Comparison of ENCODE assay signal across 9 cellular contexts in genomic region chr17:40550608-40551007, GRCh38. TPM values are rescaled to one million over a fixed set of nuclear protein-coding genes. Genes with fewer than 3 reads are reported as not detected.
A peak's percentile ranks its signal among the peaks of the same experiment; 100 is the strongest.
DNase-seq lines count a peak whose midpoint lies in the region; ATAC-seq and TF ChIP-seq lines count a peak whose summit lies in the region.
"Had no signal": no experiment of that assay in that cellular context is flagged by ENCODE, and none has a peak within 500 bp of the region (broad histone marks: within the 10 kb centered on the region; RNA-seq: fewer than 3 reads in every experiment).

No MANE protein-coding gene starts in this region.

- no peaks in the 10 kb centered on the region for H3K9me3 Mint-ChIP-seq in CD4-positive, alpha-beta T cell
- no peaks in the 10 kb centered on the region for H3K9me3 Mint-ChIP-seq in activated CD4-positive, alpha-beta T cell treated with anti-CD3 and anti-CD28 coated beads, Interleukin-2, amount 10 ng/mL, durations not matched to agents 7 days and 5 days
- no peaks in the 10 kb centered on the region for H3K9me3 Mint-ChIP-seq in effector memory CD8-positive, alpha-beta T cell
- H3K9me3 Mint-ChIP-seq in H9, result peaks cover 2 to 3% of the 10 kb centered on the region in 2 experiments; a peak in 1 of 5 replicates

- POLR2A ChIA-PET in CD4-positive, alpha-beta T cell (lab: Charles Lee), result interaction anchor here (2.6 to 33.8 kb wide), 6 partner anchors 12 to 107 kb away, joined by 8 to 1290 read pairs (median 130); partner anchors contain the start of genes CCR7 and IGFBP4
- POLR2A ChIA-PET in activated CD4-positive, alpha-beta T cell treated with anti-CD3 and anti-CD28 coated beads, Interleukin-2, amount 10 ng/mL, durations not matched to agents 7 days and 5 days (lab: Charles Lee), result interaction anchor here (0.6 kb wide), 1 partner anchor 114 kb away, joined by 5 read pairs; no protein-coding TSS in a partner anchor

- TF ChIP-seq POLR2A in sigmoid colon (IDR thresholded peaks at IDR 0.05), result no peak

- H3K27ac ChIP-seq in CD4-positive, alpha-beta T cell (ENCODE audit: low read depth, low read length), result no peak overlapping the region
- H3K27ac ChIP-seq in sigmoid colon (peak overlapping the region; percentile 74 to 90 (median 87)), neuronal stem cell (replicated peaks; ENCODE audit: low read length) (no peak overlapping the region), H9 (ENCODE audit: insufficient read length, low read depth, low read length) (no peak overlapping the region)

- no peaks in the 10 kb centered on the region for H3K27me3 ChIP-seq in CD4-positive, alpha-beta T cell (ENCODE audit: control insufficient read depth, insufficient read depth, low read length)
- H3K27me3 ChIP-seq in sigmoid colon (no peaks in the 10 kb centered on the region), neuronal stem cell (ENCODE audit: control insufficient read depth in 3 of 3, insufficient read depth in 3 of 3, low read depth in 1 of 3, low read length in 3 of 3) (no peaks in the 10 kb centered on the region), H9 (ENCODE audit: insufficient read depth, low read length) (no peaks in the 10 kb centered on the region)

- H3K18ac ChIP-seq in neuronal stem cell (ENCODE audit: low read length) (no peak overlapping the region), H9 (ENCODE audit: insufficient read length, low read depth, low read length) (no peak overlapping the region)

- no peaks in the 10 kb centered on the region for H3K27me3 Mint-ChIP-seq in CD4-positive, alpha-beta T cell
- no peaks in the 10 kb centered on the region for H3K27me3 Mint-ChIP-seq in activated CD4-positive, alpha-beta T cell treated with anti-CD3 and anti-CD28 coated beads, Interleukin-2, amount 10 ng/mL, durations not matched to agents 7 days and 5 days
- H3K27me3 Mint-ChIP-seq in effector memory CD8-positive, alpha-beta T cell, result no peaks in the 10 kb centered on the region
- H3K27me3 Mint-ChIP-seq in H9 (ENCODE audit: low read depth), result no peaks in the 10 kb centered on the region; the same call in 1 of the 2 replicates

- no peak for TF ChIP-seq EP300 in sigmoid colon (IDR thresholded peaks at IDR 0.05)

- H3K4me3 ChIP-seq in sigmoid colon (no peak overlapping the region), neuronal stem cell (ENCODE audit: low read length in 2 of 2) (no peak overlapping the region)

- 79 to 85% methylated on average over 8 of the region's 8 CpGs for WGBS in sigmoid colon, 2 donors
- no CpG with 5 or more reads among the region's 8 CpGs for WGBS in neuronal stem cell (ENCODE audit: extremely low coverage in 2 of 2, insufficient read length in 2 of 2, insufficient replicate concordance in 1 of 2), 2 donors
- no CpG with 5 or more reads among the region's 8 CpGs for WGBS in H9 (ENCODE audit: extremely low coverage, insufficient read length, low lambda C conversion rate)

- H2AK5ac ChIP-seq in neuronal stem cell (ENCODE audit: low read depth, low read length) (no peak overlapping the region), H9 (ENCODE audit: insufficient read length, low read length) (no peak overlapping the region)

- H3K36me3 ChIP-seq in sigmoid colon, result no peaks in the 10 kb centered on the region
- no peaks in the 10 kb centered on the region for H3K36me3 ChIP-seq in neuronal stem cell (replicated peaks in 1 of 2; ENCODE audit: control insufficient read depth in 2 of 2, insufficient read depth in 2 of 2, low read length in 2 of 2)

- H3K14ac ChIP-seq in neuronal stem cell (ENCODE audit: low read length) (no peak overlapping the region), H9 (ENCODE audit: insufficient read depth, low read length) (no peak overlapping the region)

- H2AFZ ChIP-seq in neuronal stem cell (ENCODE audit: low read length) (no peak overlapping the region), H9 (ENCODE audit: low read length) (no peak overlapping the region)

- no peak overlapping the region for H2BK20ac ChIP-seq in H9 (ENCODE audit: low read depth, low read length, poor library complexity, severe bottlenecking)

- H4K91ac ChIP-seq in neuronal stem cell (ENCODE audit: low read depth, low read length, poor library complexity) (no peak overlapping the region), H9 (ENCODE audit: insufficient read length, low read depth, low read length) (no peak overlapping the region)

- peak overlapping the region; percentile 55 for H3K4me3 Mint-ChIP-seq in CD4-positive, alpha-beta T cell
- H3K4me3 Mint-ChIP-seq in activated CD4-positive, alpha-beta T cell treated with anti-CD3 and anti-CD28 coated beads, Interleukin-2, amount 10 ng/mL, durations not matched to agents 7 days and 5 days, result no peak overlapping the region
- peak overlapping the region in 1 of 2 donors; percentile 23 for H3K4me3 Mint-ChIP-seq in effector memory CD8-positive, alpha-beta T cell
- H3K4me3 Mint-ChIP-seq in H9, result no peak overlapping the region

- peak in 1 of 10 experiments; percentile 44 for DNase-seq in CD4-positive, alpha-beta T cell
- no peak for DNase-seq in activated CD4-positive, alpha-beta T cell treated with anti-CD3 and anti-CD28 coated beads, Interleukin-2, amount 10 ng/mL, durations not matched to agents 7 days and 5 days
- peak; percentile 75 for DNase-seq in cardiac septum (ENCODE audit: low spot score)
- peak; percentile 88 for DNase-seq in sigmoid colon
- DNase-seq in effector memory CD8-positive, alpha-beta T cell, result no peak
- no peak for DNase-seq in neuronal stem cell (ENCODE audit: low spot score)
- no peak for DNase-seq in H9
- DNase-seq in DMS53 (lab: John Stamatoyannopoulos, UW), result no peak
- DNase-seq: NCI-H526 treated with DMSO at 0.1 percent for 48 hours had no signal

- no peak for TF ChIP-seq CTCF in CD4-positive, alpha-beta T cell (IDR thresholded peaks at IDR 0.05)
- TF ChIP-seq CTCF in sigmoid colon (IDR thresholded peaks at IDR 0.05) (no peak), H9 (conservative IDR thresholded peaks at IDR 0.05) (no peak)

- H4K5ac ChIP-seq in H9 (ENCODE audit: insufficient read length, low read depth, low read length), result no peak overlapping the region

- H3T11ph ChIP-seq in H9 (ENCODE audit: low read length), result no peak overlapping the region

- no peaks in the 10 kb centered on the region for H3K79me1 ChIP-seq in neuronal stem cell (ENCODE audit: low read depth, low read length)
- H3K79me1 ChIP-seq in H9 (ENCODE audit: insufficient read depth, low read depth, low read length, poor library complexity, severe bottlenecking), result no peaks in the 10 kb centered on the region

- H2BK5ac ChIP-seq in neuronal stem cell (ENCODE audit: low read length) (no peak overlapping the region), H9 (ENCODE audit: insufficient read length, low read length) (no peak overlapping the region)

- H3K23ac ChIP-seq in neuronal stem cell (ENCODE audit: low read depth, low read length, poor library complexity), result no peak overlapping the region
- H3K23ac ChIP-seq in H9 (ENCODE audit: insufficient read length, low read depth, low read length), result no peak overlapping the region

- CTCF ChIA-PET in CD4-positive, alpha-beta T cell (lab: Charles Lee), result interaction anchor here (1.0 to 5.3 kb wide), 2 partner anchors 9 to 17 kb away, joined by 4 to 21 read pairs; no protein-coding TSS in a partner anchor
- CTCF ChIA-PET in activated CD4-positive, alpha-beta T cell treated with anti-CD3 and anti-CD28 coated beads, Interleukin-2, amount 10 ng/mL, durations not matched to agents 7 days and 5 days (lab: Charles Lee), result interaction anchor here (0.6 to 21.2 kb wide), 3 partner anchors 7 to 65 kb away, joined by 3 to 317 read pairs (median 317); no protein-coding TSS in a partner anchor

- peaks cover 0 to 79% (median 71%) of the 10 kb centered on the region in 4 donors for H3K4me1 ChIP-seq in sigmoid colon
- peaks cover 19 to 25% of the 10 kb centered on the region in 2 donors for H3K4me1 ChIP-seq in neuronal stem cell (ENCODE audit: control insufficient read depth in 2 of 2, insufficient read depth in 1 of 2, low read depth in 1 of 2, low read length in 2 of 2)
- no peaks in the 10 kb centered on the region; the same call in 1 of the 2 replicates for H3K4me1 ChIP-seq in H9 (ENCODE audit: insufficient read depth, low read length)

- H3K56ac ChIP-seq in H9 (ENCODE audit: insufficient read length, low read depth, low read length), result no peak overlapping the region

- H2BK120ac ChIP-seq in neuronal stem cell (ENCODE audit: low read depth, low read length) (no peak overlapping the region), H9 (ENCODE audit: low read depth, low read length, poor library complexity, severe bottlenecking) (no peak overlapping the region)

- ATAC-seq in CD4-positive, alpha-beta T cell (ENCODE audit: poor library complexity), result no peak
- no peak for ATAC-seq in effector memory CD8-positive, alpha-beta T cell (replicated peaks)

- no peaks in the 10 kb centered on the region for H3K79me2 ChIP-seq in H9 (ENCODE audit: insufficient read depth, low read length)

- no peaks in the 10 kb centered on the region for H3K9me3 ChIP-seq in CD4-positive, alpha-beta T cell (ENCODE audit: control insufficient read depth, low read length)
- no peaks in the 10 kb centered on the region for H3K9me3 ChIP-seq in sigmoid colon
- no peaks in the 10 kb centered on the region for H3K9me3 ChIP-seq in neuronal stem cell (replicated peaks in 1 of 2; ENCODE audit: control insufficient read depth in 2 of 2, insufficient read depth in 1 of 2, low read depth in 1 of 2, low read length in 2 of 2)
- H3K9me3 ChIP-seq in H9 (ENCODE audit: control insufficient read depth, low read depth, low read length), result no peaks in the 10 kb centered on the region

- H3K9ac ChIP-seq in neuronal stem cell (ENCODE audit: low read depth, low read length, poor library complexity), result no peak overlapping the region
- H3K9ac ChIP-seq in H9 (ENCODE audit: extremely low read depth, insufficient read length, low read length), result no peak overlapping the region

- no peaks in the 10 kb centered on the region for H3K23me2 ChIP-seq in H9 (ENCODE audit: insufficient read length, low read depth, low read length, poor library complexity, severe bottlenecking)

- peaks cover 53% of the 10 kb centered on the region for H3K36me3 Mint-ChIP-seq in CD4-positive, alpha-beta T cell (ENCODE audit: low read depth)
- H3K36me3 Mint-ChIP-seq in activated CD4-positive, alpha-beta T cell treated with anti-CD3 and anti-CD28 coated beads, Interleukin-2, amount 10 ng/mL, durations not matched to agents 7 days and 5 days (ENCODE audit: low read depth), result peaks cover 61% of the 10 kb centered on the region
- peaks cover 13% of the 10 kb centered on the region for H3K36me3 Mint-ChIP-seq in effector memory CD8-positive, alpha-beta T cell (ENCODE audit: insufficient read depth)
- no peaks in the 10 kb centered on the region; a peak in 1 of 7 replicates for H3K36me3 Mint-ChIP-seq in H9 (ENCODE audit: insufficient read depth in 1 of 3, low read depth in 3 of 3)

- H2BK15ac ChIP-seq in neuronal stem cell (ENCODE audit: low read length) (no peak overlapping the region), H9 (ENCODE audit: low read depth, low read length) (no peak overlapping the region)

- no peak overlapping the region for H3K4ac ChIP-seq in neuronal stem cell (ENCODE audit: low read length)
- H3K4ac ChIP-seq in H9 (ENCODE audit: low read depth, low read length), result no peak overlapping the region

- peaks cover 99% of the 10 kb centered on the region for H3K4me1 Mint-ChIP-seq in CD4-positive, alpha-beta T cell (ENCODE audit: low read depth)
- H3K4me1 Mint-ChIP-seq in activated CD4-positive, alpha-beta T cell treated with anti-CD3 and anti-CD28 coated beads, Interleukin-2, amount 10 ng/mL, durations not matched to agents 7 days and 5 days, result peaks cover 99% of the 10 kb centered on the region
- peaks cover 49 to 73% of the 10 kb centered on the region in 2 donors for H3K4me1 Mint-ChIP-seq in effector memory CD8-positive, alpha-beta T cell (ENCODE audit: low read depth in 2 of 2)
- peaks cover 16 to 29% of the 10 kb centered on the region in 2 experiments for H3K4me1 Mint-ChIP-seq in H9

- H4K20me1 ChIP-seq in H9 (ENCODE audit: control insufficient read depth, insufficient read depth, insufficient read length), result no peaks in the 10 kb centered on the region

- H2BK12ac ChIP-seq in neuronal stem cell (ENCODE audit: low read length) (no peak overlapping the region), H9 (ENCODE audit: insufficient read length, low read depth, low read length) (no peak overlapping the region)

- H4K8ac ChIP-seq in neuronal stem cell (ENCODE audit: low read depth, low read length) (no peak overlapping the region), H9 (replicated peaks; ENCODE audit: insufficient read length, low read depth, low read length) (no peak overlapping the region)

- intact Hi-C loops in CD4-positive, alpha-beta T cell (cut with DNase I, micrococcal nuclease), result no loop called here
- intact Hi-C loops in cardiac septum (cut with DNase I) (no loop called here), sigmoid colon (cut with DNase I) (loop anchor here (5.0 kb wide), 2 partner anchors 108 to 248 kb away; partner anchors contain the start of gene IGFBP4)

- peak overlapping the region; percentile 92 for H3K27ac Mint-ChIP-seq in CD4-positive, alpha-beta T cell
- peak overlapping the region; percentile 81 for H3K27ac Mint-ChIP-seq in activated CD4-positive, alpha-beta T cell treated with anti-CD3 and anti-CD28 coated beads, Interleukin-2, amount 10 ng/mL, durations not matched to agents 7 days and 5 days
- H3K27ac Mint-ChIP-seq in effector memory CD8-positive, alpha-beta T cell, result no peak overlapping the region
- H3K27ac Mint-ChIP-seq in H9, result no peak overlapping the region

- H3K4me2 ChIP-seq in neuronal stem cell (ENCODE audit: insufficient read depth, low read length, poor library complexity, severe bottlenecking), result no peak overlapping the region
- H3K4me2 ChIP-seq in H9 (ENCODE audit: insufficient read depth, insufficient read length, low read length), result no peak overlapping the region

RNA-seq across cellular contexts. Expression of gene CCR7, which starts 14.7 kb away (rescaled TPM):
- total RNA-seq in CD4-positive, alpha-beta T cell, result 100 to 1,000 TPM; 170 to 180 TPM
- 100 to 1,000 TPM; 281 to 323 TPM for total RNA-seq in activated CD4-positive, alpha-beta T cell treated with anti-CD3 and anti-CD28 coated beads, Interleukin-2, amount 10 ng/mL, durations not matched to agents 7 days and 5 days
- total RNA-seq in cardiac septum (0.32 TPM), sigmoid colon (not detected), H9 (2021) (0.31 TPM in 1 of 2 replicates, not detected in the other)
- 10 to 100 TPM in 1 of 3 donors, not detected in 2; 73.5 TPM for polyA plus RNA-seq in sigmoid colon
- 0.10 TPM for polyA plus RNA-seq in neuronal stem cell (2013, experiment 1 of 2)
- polyA plus RNA-seq in neuronal stem cell (2013, experiment 2 of 2), result 0.06 TPM

RNA-seq across cellular contexts. Expression of gene TNS4, which starts 49.2 kb away (rescaled TPM):
- total RNA-seq in CD4-positive, alpha-beta T cell, result 1 to 10 TPM; 3.0 to 4.2 TPM
- total RNA-seq in activated CD4-positive, alpha-beta T cell treated with anti-CD3 and anti-CD28 coated beads, Interleukin-2, amount 10 ng/mL, durations not matched to agents 7 days and 5 days, result 1 to 10 TPM; 3.5 to 3.7 TPM
- not detected for total RNA-seq in cardiac septum
- total RNA-seq in sigmoid colon, result not detected
- polyA plus RNA-seq in sigmoid colon, result 1 to 10 TPM; 1.2 to 6.9 (median 1.8) TPM
- polyA plus RNA-seq in neuronal stem cell (2013, experiment 1 of 2), result not detected
- polyA plus RNA-seq in neuronal stem cell (2013, experiment 2 of 2), result not detected
- total RNA-seq in H9 (2021), result 0.55 and 0.59 TPM in 2 replicates

Comparison
In these comparisons a context has a peak if more than half of its experiments do, and no peak if none do; other contexts are left out.
1. DNase-seq: peak in cardiac septum (single experiment) and sigmoid colon (single experiment); none in activated CD4-positive, alpha-beta T cell treated with anti-CD3 and anti-CD28 coated beads, Interleukin-2, amount 10 ng/mL, durations not matched to agents 7 days and 5 days (single experiment), effector memory CD8-positive, alpha-beta T cell (0 of 3), neuronal stem cell (single experiment), H9 (single experiment) and DMS53 (single experiment).
2. H3K27ac ChIP-seq: peak in sigmoid colon (4 of 4); none in CD4-positive, alpha-beta T cell (single experiment), neuronal stem cell (single experiment) and H9 (single experiment).
3. H3K27ac Mint-ChIP-seq: peak in CD4-positive, alpha-beta T cell (single experiment) and activated CD4-positive, alpha-beta T cell treated with anti-CD3 and anti-CD28 coated beads, Interleukin-2, amount 10 ng/mL, durations not matched to agents 7 days and 5 days (single experiment); none in effector memory CD8-positive, alpha-beta T cell (0 of 2) and H9 (0 of 3).
4. RNA of gene CCR7, which starts 14.7 kb away (total RNA-seq): 281 to 323 TPM in activated CD4-positive, alpha-beta T cell treated with anti-CD3 and anti-CD28 coated beads, Interleukin-2, amount 10 ng/mL, durations not matched to agents 7 days and 5 days and 170 to 180 TPM in CD4-positive, alpha-beta T cell; 0.32 TPM in cardiac septum (single experiment), 0.31 TPM in H9 and not detected in sigmoid colon; every median in the first group is over 100 times any median in the second.